In the genomic region with DNA sequence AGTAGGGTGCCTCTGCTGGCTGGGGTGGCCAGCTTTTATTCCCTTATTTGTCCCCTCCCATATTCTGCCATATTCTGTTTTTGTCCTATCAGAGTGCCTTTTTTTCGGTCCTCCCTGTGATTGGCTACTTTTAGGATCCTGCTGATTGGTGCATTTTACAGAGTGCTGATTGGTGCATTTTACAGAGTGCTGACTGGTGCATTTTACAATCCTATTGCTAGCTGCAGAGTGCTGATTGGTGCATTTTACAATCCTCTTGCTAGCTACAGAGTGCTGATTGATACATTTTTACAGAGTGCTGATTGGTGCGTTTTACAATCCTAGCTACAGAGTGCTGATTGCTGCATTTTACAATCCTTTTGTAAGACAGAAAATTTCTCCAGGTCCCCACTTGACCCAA, we compare ENCODE assay signal across 4 cellular contexts.
DNase-seq lines count a peak whose midpoint lies in the region; ATAC-seq, FAIRE-seq and TF ChIP-seq lines count a peak whose summit lies in the region.
"Not testable (repeated sequence)": the region's sequence is repeated elsewhere in the genome, so short reads cannot be mapped to it uniquely, and the experiment has no call there.

No MANE protein-coding gene starts in this region.

- not testable (repeated sequence) for H4K20me1 ChIP-seq in IMR-90 (ENCODE audit: insufficient read depth, low read length); K562 (replicated peaks; ENCODE audit: control insufficient read depth, insufficient read depth, low read length); HepG2 (ENCODE audit: insufficient read depth, low read length)

- not testable (repeated sequence) for H3K27ac ChIP-seq in A549; IMR-90 (ENCODE audit: insufficient read depth, low read length); K562 (ENCODE audit: extremely low read depth, low read depth, low read length); HepG2 (ENCODE audit: extremely low read length, insufficient read depth, low read length)

- H3K79me1 ChIP-seq in IMR-90 (ENCODE audit: low read depth in 1 of 2, low read length in 2 of 2), result not testable (repeated sequence)

- not testable (repeated sequence) for H3K36me3 ChIP-seq in IMR-90 (ENCODE audit: control insufficient read depth, insufficient read depth, low read length); K562 (ENCODE audit: control insufficient read depth, insufficient read depth, low read length); HepG2 (replicated peaks in 1 of 2; ENCODE audit: control insufficient read depth in 1 of 2, insufficient read depth in 2 of 2, low read length in 2 of 2)

- CTCF ChIA-PET in A549 (lab: Yijun Ruan, JAX); IMR-90 (lab: Yijun Ruan, JAX); K562 (lab: Yijun Ruan, JAX; ENCODE audit: low intra/inter-chr PET ratio); HepG2 (lab: Yijun Ruan, JAX; ENCODE audit: low intra/inter-chr PET ratio, low total read pairs): not testable (repeated sequence)

- H2BK5ac ChIP-seq in IMR-90 (ENCODE audit: low read depth, low read length, poor library complexity, severe bottlenecking), result not testable (repeated sequence)

- H4K5ac ChIP-seq in IMR-90 (ENCODE audit: low read depth, low read length), result not testable (repeated sequence)

- FAIRE-seq in A549 (lab: Jason Lieb, UNC); K562 (lab: Jason Lieb, UNC); HepG2 (lab: Jason Lieb, UNC): not testable (repeated sequence)

- H3K27me3 ChIP-seq in IMR-90 (ENCODE audit: control insufficient read depth, insufficient read depth, low read length), result not testable (repeated sequence)
- H3K27me3 ChIP-seq in K562 (ENCODE audit: control insufficient read depth in 2 of 2, insufficient read depth in 2 of 2, low read length in 2 of 2) (peaks cover 11 to 17% of the 10 kb centered on the region in 2 experiments), HepG2 (ENCODE audit: control insufficient read depth in 1 of 2, insufficient read depth in 2 of 2, low read length in 2 of 2) (peaks cover 0 to 22% of the 10 kb centered on the region in 2 experiments; a peak in 4 of 5 replicates)

- not testable (repeated sequence) for TF ChIP-seq CTCF in A549 (IDR thresholded peaks at IDR 0.05); IMR-90 (conservative IDR thresholded peaks at IDR 0.05; ENCODE audit: low read depth, low read length); K562 (IDR thresholded peaks at IDR 0.05 in 2 of 3, conservative IDR thresholded peaks at IDR 0.05 in 1 of 3; ENCODE audit: insufficient read depth in 2 of 3, low read depth in 1 of 3, low read length in 3 of 3); HepG2 (CRISPR knock-in tag; IDR thresholded peaks at IDR 0.05)

- not testable (repeated sequence) for H3K9me3 ChIP-seq in A549; IMR-90 (ENCODE audit: control insufficient read depth, insufficient read depth, low read length); K562 (replicated peaks; ENCODE audit: control insufficient read depth, insufficient read depth, low read depth, low read length); HepG2 (ENCODE audit: low read length)

- not testable (repeated sequence) for BruUV-seq in IMR-90 (replicated peaks; lab: Mats Ljungman, UMichigan); K562 (replicated peaks; lab: Mats Ljungman, UMichigan); HepG2 (replicated peaks; lab: Mats Ljungman, UMichigan)

- H3K56ac ChIP-seq in IMR-90 (ENCODE audit: extremely low read depth, insufficient read depth, low read length), result not testable (repeated sequence)

- H3K14ac ChIP-seq in IMR-90 (replicated peaks; ENCODE audit: low read depth, low read length), result not testable (repeated sequence)

- in situ Hi-C loops in IMR-90 (cut with MboI; ENCODE audit: low sequenced_read_pairs); K562 (cut with MboI); HepG2 (cut with HindIII; ENCODE audit: extremely low pct_ligation_motif_present, low pct_unique_long_range_greater_than_20kb): not testable (repeated sequence)

- H3K9me1 ChIP-seq in IMR-90 (ENCODE audit: insufficient read depth, low read length); K562 (ENCODE audit: control insufficient read depth, insufficient read depth, low read length): not testable (repeated sequence)

- TF ChIP-seq EP300 in A549 (IDR thresholded peaks at IDR 0.05); K562 (IDR thresholded peaks at IDR 0.05; ENCODE audit: low read length); HepG2 (IDR thresholded peaks at IDR 0.05; ENCODE audit: low read depth in 2 of 2, low read length in 2 of 2); HepG2 (CRISPR knock-in tag; IDR thresholded peaks at IDR 0.05; ENCODE audit: borderline replicate concordance): not testable (repeated sequence)

- H3K4me1 ChIP-seq in A549; IMR-90 (ENCODE audit: control insufficient read depth, insufficient read depth, low read length); K562 (replicated peaks in 1 of 2; ENCODE audit: control insufficient read depth in 2 of 2, insufficient read depth in 2 of 2, low read length in 2 of 2): not testable (repeated sequence)
- H3K4me1 ChIP-seq in HepG2 (ENCODE audit: insufficient read depth, low read length), result peaks cover 11% of the 10 kb centered on the region

- not testable (repeated sequence) for H2BK120ac ChIP-seq in IMR-90 (ENCODE audit: low read depth, low read length)

- intact Hi-C loops in IMR-90 (cut with micrococcal nuclease); K562 (cut with micrococcal nuclease); HepG2 (cut with micrococcal nuclease; ENCODE audit: unreplicated experiment): not testable (repeated sequence)

- not testable (repeated sequence) for H2BK20ac ChIP-seq in IMR-90 (ENCODE audit: low read depth, low read length)

- 30% methylated on average over 2 of the region's 2 CpGs for WGBS in A549 (ENCODE audit: missing lambda C conversion rate)
- no CpG with 5 or more reads among the region's 2 CpGs for WGBS in IMR-90 (ENCODE audit: extremely low coverage in 2 of 2, insufficient read length in 1 of 2), 2 experiments
- 0% methylated on average over 2 of the region's 2 CpGs for WGBS in K562 (ENCODE audit: insufficient coverage, low coverage, missing lambda C conversion rate)
- 38% methylated on average over 2 of the region's 2 CpGs for WGBS in HepG2 (ENCODE audit: low lambda C conversion rate)

- not testable (repeated sequence) for H3K4ac ChIP-seq in IMR-90 (ENCODE audit: low read depth, low read length)

- TF ChIP-seq RAD21 in A549 (conservative IDR thresholded peaks at IDR 0.05 in 1 of 2, IDR thresholded peaks at IDR 0.05 in 1 of 2); IMR-90 (IDR thresholded peaks at IDR 0.05; ENCODE audit: low read length); K562 (CRISPR knock-in tag; conservative IDR thresholded peaks at IDR 0.05 in 1 of 2, IDR thresholded peaks at IDR 0.05 in 1 of 2); HepG2 (CRISPR knock-in tag; IDR thresholded peaks at IDR 0.05): not testable (repeated sequence)

- H3K23ac ChIP-seq in IMR-90 (ENCODE audit: low read depth, low read length), result not testable (repeated sequence)

- H3K4me3 ChIP-seq in A549; IMR-90 (ENCODE audit: insufficient read depth, low read depth, low read length); K562; HepG2 (replicated peaks in 1 of 3; ENCODE audit: insufficient read depth in 1 of 3, low read depth in 2 of 3, low read length in 3 of 3): not testable (repeated sequence)

- H2AK9ac ChIP-seq in IMR-90 (replicated peaks; ENCODE audit: low read depth, low read length, poor library complexity), result not testable (repeated sequence)

- not testable (repeated sequence) for H3K18ac ChIP-seq in IMR-90 (ENCODE audit: low read depth, low read length)

- not testable (repeated sequence) for TF ChIP-seq POLR2A in A549 (IDR thresholded peaks at IDR 0.05; ENCODE audit: low read length); IMR-90 (IDR thresholded peaks at IDR 0.05; ENCODE audit: low read depth, low read length); K562 (conservative IDR thresholded peaks at IDR 0.05); HepG2 (IDR thresholded peaks at IDR 0.05; ENCODE audit: insufficient read depth in 1 of 2, low read depth in 2 of 2, low read length in 2 of 2)

- ATAC-seq in A549; IMR-90 (ENCODE audit: low read depth); K562; HepG2: not testable (repeated sequence)

- H3K9ac ChIP-seq in IMR-90 (ENCODE audit: low read depth, low read length); K562 (ENCODE audit: insufficient read depth in 1 of 2, low read depth in 2 of 2, low read length in 2 of 2); HepG2 (ENCODE audit: insufficient read depth, low read depth, low read length): not testable (repeated sequence)

- not testable (repeated sequence) for H3K79me2 ChIP-seq in K562 (ENCODE audit: control insufficient read depth, insufficient read depth, low read length); HepG2 (ENCODE audit: insufficient read depth, low read length)

- not testable (repeated sequence) for H4K8ac ChIP-seq in IMR-90 (ENCODE audit: low read depth in 2 of 2, low read length in 2 of 2)

- H2BK15ac ChIP-seq in IMR-90 (ENCODE audit: low read depth, low read length), result not testable (repeated sequence)

- not testable (repeated sequence) for H2AFZ ChIP-seq in IMR-90 (replicated peaks; ENCODE audit: low read length, poor library complexity); K562 (ENCODE audit: low read depth, low read length); HepG2 (ENCODE audit: low read length)

- H3K4me2 ChIP-seq in A549; IMR-90 (ENCODE audit: low read depth, low read length); K562 (ENCODE audit: insufficient read depth, low read length); HepG2 (ENCODE audit: low read depth, low read length): not testable (repeated sequence)

- not testable (repeated sequence) for H2AK5ac ChIP-seq in IMR-90 (ENCODE audit: low read depth, low read length)

- dilution Hi-C loops in IMR-90 (cut with HindIII; ENCODE audit: low sequenced_read_pairs, unreplicated experiment), result not testable (repeated sequence)

- DNase-seq in A549 (ENCODE audit: low read depth in 1 of 2, low spot score in 1 of 2); IMR-90; K562 (ENCODE audit: extremely low read depth in 1 of 4, low spot score in 3 of 4); HepG2 (ENCODE audit: low spot score): not testable (repeated sequence)

- not testable (repeated sequence) for H4K91ac ChIP-seq in IMR-90 (ENCODE audit: insufficient read depth, low read depth, low read length)

- POLR2A ChIA-PET in A549 (lab: Yijun Ruan, JAX); IMR-90 (lab: Charles Lee; ENCODE audit: unreplicated experiment); K562 (lab: Yijun Ruan, JAX); HepG2 (lab: Yijun Ruan, JAX): not testable (repeated sequence)
